1 cellular context compared by ENCODE assay signal in the genomic region with DNA sequence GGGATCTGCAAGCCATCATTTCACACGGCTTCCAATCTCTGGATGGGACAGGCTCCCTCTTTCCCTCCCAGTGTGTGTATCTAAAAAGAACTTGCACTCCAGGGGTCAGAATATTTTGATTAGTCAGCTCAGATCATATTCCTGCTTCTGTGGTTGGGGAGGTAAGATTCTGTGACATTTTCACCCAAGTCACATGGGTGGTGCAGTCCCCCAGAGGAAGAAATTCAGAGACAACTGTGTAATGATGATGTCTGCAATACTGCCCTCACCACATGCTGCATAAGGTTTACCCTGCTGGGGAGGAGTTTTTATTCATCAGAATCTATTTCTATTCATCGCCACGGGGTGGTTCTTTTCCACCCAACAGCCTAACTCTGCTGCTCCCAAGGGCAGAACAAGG.
TF ChIP-seq lines count a peak whose summit lies in the region.

No MANE protein-coding gene starts in this region.

TF ChIP-seq in GM23338, 12 proteins besides CTCF, POLR2A, EP300 and RAD21 (continued from another document):
- TF ChIP-seq, protein P1, sequence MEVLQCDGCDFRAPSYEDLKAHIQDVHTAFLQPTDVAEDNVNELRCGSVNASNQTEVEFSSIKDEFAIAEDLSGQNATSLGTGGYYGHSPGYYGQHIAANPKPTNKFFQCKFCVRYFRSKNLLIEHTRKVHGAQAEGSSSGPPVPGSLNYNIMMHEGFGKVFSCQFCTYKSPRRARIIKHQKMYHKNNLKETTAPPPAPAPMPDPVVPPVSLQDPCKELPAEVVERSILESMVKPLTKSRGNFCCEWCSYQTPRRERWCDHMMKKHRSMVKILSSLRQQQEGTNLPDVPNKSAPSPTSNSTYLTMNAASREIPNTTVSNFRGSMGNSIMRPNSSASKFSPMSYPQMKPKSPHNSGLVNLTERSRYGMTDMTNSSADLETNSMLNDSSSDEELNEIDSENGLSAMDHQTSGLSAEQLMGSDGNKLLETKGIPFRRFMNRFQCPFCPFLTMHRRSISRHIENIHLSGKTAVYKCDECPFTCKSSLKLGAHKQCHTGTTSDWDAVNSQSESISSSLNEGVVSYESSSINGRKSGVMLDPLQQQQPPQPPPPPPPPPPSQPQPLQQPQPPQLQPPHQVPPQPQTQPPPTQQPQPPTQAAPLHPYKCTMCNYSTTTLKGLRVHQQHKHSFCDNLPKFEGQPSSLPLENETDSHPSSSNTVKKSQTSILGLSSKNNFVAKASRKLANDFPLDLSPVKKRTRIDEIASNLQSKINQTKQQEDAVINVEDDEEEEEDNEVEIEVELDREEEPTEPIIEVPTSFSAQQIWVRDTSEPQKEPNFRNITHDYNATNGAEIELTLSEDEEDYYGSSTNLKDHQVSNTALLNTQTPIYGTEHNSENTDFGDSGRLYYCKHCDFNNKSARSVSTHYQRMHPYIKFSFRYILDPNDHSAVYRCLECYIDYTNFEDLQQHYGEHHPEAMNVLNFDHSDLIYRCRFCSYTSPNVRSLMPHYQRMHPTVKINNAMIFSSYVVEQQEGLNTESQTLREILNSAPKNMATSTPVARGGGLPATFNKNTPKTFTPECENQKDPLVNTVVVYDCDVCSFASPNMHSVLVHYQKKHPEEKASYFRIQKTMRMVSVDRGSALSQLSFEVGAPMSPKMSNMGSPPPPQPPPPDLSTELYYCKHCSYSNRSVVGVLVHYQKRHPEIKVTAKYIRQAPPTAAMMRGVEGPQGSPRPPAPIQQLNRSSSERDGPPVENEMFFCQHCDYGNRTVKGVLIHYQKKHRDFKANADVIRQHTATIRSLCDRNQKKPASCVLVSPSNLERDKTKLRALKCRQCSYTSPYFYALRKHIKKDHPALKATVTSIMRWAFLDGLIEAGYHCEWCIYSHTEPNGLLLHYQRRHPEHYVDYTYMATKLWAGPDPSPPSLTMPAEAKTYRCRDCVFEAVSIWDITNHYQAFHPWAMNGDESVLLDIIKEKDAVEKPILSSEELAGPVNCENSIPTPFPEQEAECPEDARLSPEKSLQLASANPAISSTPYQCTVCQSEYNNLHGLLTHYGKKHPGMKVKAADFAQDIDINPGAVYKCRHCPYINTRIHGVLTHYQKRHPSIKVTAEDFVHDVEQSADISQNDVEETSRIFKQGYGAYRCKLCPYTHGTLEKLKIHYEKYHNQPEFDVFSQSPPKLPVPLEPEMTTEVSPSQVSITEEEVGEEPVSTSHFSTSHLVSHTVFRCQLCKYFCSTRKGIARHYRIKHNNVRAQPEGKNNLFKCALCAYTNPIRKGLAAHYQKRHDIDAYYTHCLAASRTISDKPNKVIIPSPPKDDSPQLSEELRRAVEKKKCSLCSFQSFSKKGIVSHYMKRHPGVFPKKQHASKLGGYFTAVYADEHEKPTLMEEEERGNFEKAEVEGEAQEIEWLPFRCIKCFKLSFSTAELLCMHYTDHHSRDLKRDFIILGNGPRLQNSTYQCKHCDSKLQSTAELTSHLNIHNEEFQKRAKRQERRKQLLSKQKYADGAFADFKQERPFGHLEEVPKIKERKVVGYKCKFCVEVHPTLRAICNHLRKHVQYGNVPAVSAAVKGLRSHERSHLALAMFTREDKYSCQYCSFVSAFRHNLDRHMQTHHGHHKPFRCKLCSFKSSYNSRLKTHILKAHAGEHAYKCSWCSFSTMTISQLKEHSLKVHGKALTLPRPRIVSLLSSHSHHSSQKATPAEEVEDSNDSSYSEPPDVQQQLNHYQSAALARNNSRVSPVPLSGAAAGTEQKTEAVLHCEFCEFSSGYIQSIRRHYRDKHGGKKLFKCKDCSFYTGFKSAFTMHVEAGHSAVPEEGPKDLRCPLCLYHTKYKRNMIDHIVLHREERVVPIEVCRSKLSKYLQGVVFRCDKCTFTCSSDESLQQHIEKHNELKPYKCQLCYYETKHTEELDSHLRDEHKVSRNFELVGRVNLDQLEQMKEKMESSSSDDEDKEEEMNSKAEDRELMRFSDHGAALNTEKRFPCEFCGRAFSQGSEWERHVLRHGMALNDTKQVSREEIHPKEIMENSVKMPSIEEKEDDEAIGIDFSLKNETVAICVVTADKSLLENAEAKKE (CRISPR knock-in tag; IDR thresholded peaks at IDR 0.05), result no peak
- TF ChIP-seq JUNB (IDR thresholded peaks at IDR 0.05; ENCODE audit: unreplicated experiment), result no peak
